In genomic region chr2:222203031-222203430, GRCh38 we compare ENCODE assay signal across 35 cellular contexts.
"Had no signal": no experiment of that assay in that cellular context is flagged by ENCODE, and none has a peak within 500 bp of the region (broad histone marks: within the 10 kb centered on the region; RNA-seq: fewer than 3 reads in every experiment).

No MANE protein-coding gene starts in this region.

- ATAC-seq: activated CD8-positive, alpha-beta memory T cell treated with anti-CD3 and anti-CD28 coated beads, Interleukin-2, amount 10 ng/mL, durations not matched to agents 7 days and 5 days; activated T-cell treated with anti-CD3 and anti-CD28 coated beads, Interleukin-2, amount 50 U/mL, for 72 hours; activated T-helper 17 cell treated with anti-CD3 and anti-CD28 coated beads, Interleukin-2, amount 50 U/mL, for 72 hours; Right ventricle myocardium inferior; SK-N-SH treated with all-trans-retinoic acid at 6 μM for 48 hours; T-cell had no signal

- DNase-seq: activated CD4-positive, alpha-beta memory T cell treated with anti-CD3 and anti-CD28 coated beads, Interleukin-2, amount 10 ng/mL, durations not matched to agents 7 days and 5 days; activated CD4-positive, alpha-beta T cell treated with anti-CD3 and anti-CD28 coated beads for 1 hour; activated CD4-positive, alpha-beta T cell treated with anti-CD3 and anti-CD28 coated beads for 48 hours; activated CD4-positive, CD25-positive, alpha-beta regulatory T cell; activated CD8-positive, alpha-beta memory T cell treated with anti-CD3 and anti-CD28 coated beads for 24 hours; activated CD8-positive, alpha-beta memory T cell treated with anti-CD3 and anti-CD28 coated beads, Interleukin-2, amount 10 ng/mL, durations not matched to agents 7 days and 5 days; activated effector memory CD4-positive, alpha-beta T cell treated with anti-CD3 and anti-CD28 coated beads, Interleukin-2, amount 50 U/mL, for 16 hours; activated naive CD4-positive, alpha-beta T cell; activated naive CD4-positive, alpha-beta T cell treated with anti-CD3 and anti-CD28 coated beads, Interleukin-2, amount 50 U/mL, for 16 hours; activated naive CD8-positive, alpha-beta T cell treated with anti-CD3 and anti-CD28 coated beads for 36 hours; activated T-cell treated with anti-CD3 and anti-CD28 coated beads, Interleukin-2, amount 50 U/mL, for 1 hour; activated T-cell treated with anti-CD3 and anti-CD28 coated beads, Interleukin-2, amount 50 U/mL, for 72 hours; amniotic stem cell; aorta; Kasumi-1; KG1; MG63; NCI-H1048; NCI-H1436; NCI-H1694; NCI-H2029; NCI-H2171 treated with DMSO at 0.1 percent for 48 hours; NCI-H2227 treated with DMSO at 0.1 percent for 48 hours; NCI-H446; NCI-H510A treated with DMSO at 0.1 percent for 48 hours; NCI-H526 treated with DMSO at 0.1 percent for 48 hours; PC-9; SIG-M5; T-cell; T-helper 2 cell; T-helper 9 cell; WERI-Rb-1 had no signal
